Comparison of ENCODE assay signal across 8 cellular contexts in genomic region chr11:2885676-2886081, GRCh38. TPM values are rescaled to one million over a fixed set of nuclear protein-coding genes. Genes with fewer than 3 reads are reported as not detected.
DNase-seq lines count a peak whose midpoint lies in the region; ATAC-seq and TF ChIP-seq lines count a peak whose summit lies in the region.

CDKN1C (minus strand) TSS chr11:2885775; CDS start chr11:2885456, 319 bp downstream.

- H4K20me1 ChIP-seq in PC-3 (ENCODE audit: low read length) (no peaks in the 10 kb centered on the region), fibroblast of lung (ENCODE audit: control insufficient read depth, extremely low read depth, insufficient read depth, low read length) (no peaks in the 10 kb centered on the region)

- TF ChIP-seq CTCF in CD14-positive monocyte (IDR thresholded peaks at IDR 0.05) (no peak), HL-60 (IDR thresholded peaks at IDR 0.05; ENCODE audit: insufficient read depth, low read length) (no peak), PC-3 (conservative IDR thresholded peaks at IDR 0.05; ENCODE audit: low read depth, low read length) (no peak), fibroblast of lung (conservative IDR thresholded peaks at IDR 0.05 in 1 of 2, IDR thresholded peaks at IDR 0.05 in 1 of 2; ENCODE audit: low read depth in 1 of 2, low read length in 2 of 2) (no peak)

- ATAC-seq in GM19467 (IDR thresholded peaks at IDR 0.05; ENCODE audit: unreplicated experiment) (peak; percentile 68), PC-3 (peak; percentile 59)
- ATAC-seq in naive thymus-derived CD8-positive, alpha-beta T cell = peak; percentile 86 to 91
- peak; percentile 79 to 89 for ATAC-seq in stimulated activated naive B cell treated with anti-CD40 and anti-IgM and Interleukin-4, amounts not matched to agents 10 μg/mL and 1 μg/mL and 100 μg/mL, for 72 hours (replicated peaks)

- H3K4me2 ChIP-seq in PC-3 (ENCODE audit: low read length) = peak within 1 kb of the TSS; percentile 100
- H3K4me2 ChIP-seq in fibroblast of lung (ENCODE audit: extremely low read depth, insufficient read depth, low read length) = peak within 1 kb of the TSS; percentile 59

- H3K27ac ChIP-seq in HL-60 (replicated peaks) (no peak within 1 kb of the TSS), PC-3 (ENCODE audit: low read length) (no peak within 1 kb of the TSS), fibroblast of lung (ENCODE audit: insufficient read depth, low read length) (no peak within 1 kb of the TSS)

- H3K4me3 ChIP-seq in HL-60 (replicated peaks; ENCODE audit: insufficient read depth, low read length) (peak within 1 kb of the TSS; percentile 58), PC-3 (ENCODE audit: low read length) (peak within 1 kb of the TSS; percentile 82), fibroblast of lung (replicated peaks in 1 of 4; ENCODE audit: control extremely low read depth in 1 of 4, insufficient read depth in 1 of 4, low read depth in 3 of 4, low read length in 4 of 4) (peak within 1 kb of the TSS; percentile 50 to 77 (median 63))

- intact Hi-C loops in CD14-positive monocyte (cut with micrococcal nuclease) = loop anchor here in 1 of 2 donors (2.0 to 10.0 kb wide), 3 partner anchors 191 to 581 kb away; partner anchors contain the start of genes C11orf21, KCNQ1OT1 and TSPAN32
- intact Hi-C loops in PC-3 (cut with micrococcal nuclease) = loop anchor here (2.0 to 10.0 kb wide), 2 partner anchors 185 to 461 kb away; no protein-coding TSS in a partner anchor

- CTCF ChIA-PET in PC-3 (lab: Charles Lee) = no interaction called here

- no peaks in the 10 kb centered on the region for H3K79me2 ChIP-seq in PC-3 (ENCODE audit: low read length)
- H3K79me2 ChIP-seq in fibroblast of lung (ENCODE audit: control insufficient read depth, insufficient read depth, low read length) = no peaks in the 10 kb centered on the region

- no TSS peak for BruUV-seq in PC-3 (replicated peaks; lab: Mats Ljungman, UMichigan)

- peaks cover 0 to 10% (median 2%) of the 10 kb centered on the region in 7 donors for H3K9me3 Mint-ChIP-seq in CD14-positive monocyte
- no peaks in the 10 kb centered on the region for H3K9me3 Mint-ChIP-seq in naive thymus-derived CD8-positive, alpha-beta T cell
- no peaks in the 10 kb centered on the region for H3K9me3 Mint-ChIP-seq in stimulated activated naive B cell treated with anti-CD40 and anti-IgM and Interleukin-4, amounts not matched to agents 10 μg/mL and 1 μg/mL and 100 μg/mL, for 72 hours

- H3K27me3 ChIP-seq in HL-60 (ENCODE audit: insufficient read depth, poor library complexity, severe bottlenecking) (peaks cover 29% of the 10 kb centered on the region), PC-3 (ENCODE audit: low read length) (no peaks in the 10 kb centered on the region), fibroblast of lung (ENCODE audit: control insufficient read depth, insufficient read depth, low read length) (peaks cover 3% of the 10 kb centered on the region)

- no peaks in the 10 kb centered on the region for H3K9me2 ChIP-seq in PC-3 (replicated peaks; ENCODE audit: low read length)

- H3K36me3 ChIP-seq in PC-3 (ENCODE audit: low read depth, low read length) (no peaks in the 10 kb centered on the region), fibroblast of lung (ENCODE audit: control insufficient read depth, insufficient read depth, low read length) (no peaks in the 10 kb centered on the region)

- H3F3A ChIP-seq in PC-3 (ENCODE audit: low read length, unreplicated experiment) = no peaks in the 10 kb centered on the region

- H2AFZ ChIP-seq in PC-3 (ENCODE audit: low read length) (peak within 1 kb of the TSS; percentile 94), fibroblast of lung (ENCODE audit: low read length) (peak within 1 kb of the TSS; percentile 30)

- H3K27me3 Mint-ChIP-seq in CD14-positive monocyte (ENCODE audit: low read depth in 3 of 3) = peaks cover 37 to 66% (median 43%) of the 10 kb centered on the region in 3 donors
- peaks cover 0 to 2% (median 0%) of the 10 kb centered on the region in 5 donors for H3K27me3 Mint-ChIP-seq in naive thymus-derived CD8-positive, alpha-beta T cell
- peaks cover 16 to 27% of the 10 kb centered on the region in 2 donors for H3K27me3 Mint-ChIP-seq in stimulated activated naive B cell treated with anti-CD40 and anti-IgM and Interleukin-4, amounts not matched to agents 10 μg/mL and 1 μg/mL and 100 μg/mL, for 72 hours

- H3K9me3 ChIP-seq in PC-3 (ENCODE audit: low read length) (no peaks in the 10 kb centered on the region), fibroblast of lung (ENCODE audit: control insufficient read depth, insufficient read depth, low read depth, low read length) (no peaks in the 10 kb centered on the region)

- peak within 1 kb of the TSS; percentile 92 to 97 for H3K4me3 Mint-ChIP-seq in CD14-positive monocyte
- H3K4me3 Mint-ChIP-seq in naive thymus-derived CD8-positive, alpha-beta T cell = peak within 1 kb of the TSS; percentile 82 to 94 (median 90)
- peak within 1 kb of the TSS; percentile 83 to 90 for H3K4me3 Mint-ChIP-seq in stimulated activated naive B cell treated with anti-CD40 and anti-IgM and Interleukin-4, amounts not matched to agents 10 μg/mL and 1 μg/mL and 100 μg/mL, for 72 hours

- peak; percentile 66 for DNase-seq in CD14-positive monocyte (ENCODE audit: low spot score)
- peak in 1 of 2 experiments; percentile 59 for DNase-seq in HL-60 (ENCODE audit: low read depth in 1 of 2, low spot score in 1 of 2)
- peak; percentile 75 for DNase-seq in PC-3
- DNase-seq in activated T-helper 1 cell treated with anti-CD3 and anti-CD28 coated beads, Interleukin-2, amount 50 U/mL, for 16 hours (ENCODE audit: low read depth in 1 of 2, low spot score in 1 of 2) = peak; percentile 53 to 79
- DNase-seq in fibroblast of lung (ENCODE audit: low read depth in 2 of 2) = peak; percentile 74 to 89
- DNase-seq in naive thymus-derived CD8-positive, alpha-beta T cell = peak; percentile 71 to 91 (median 84)
- peak; percentile 59 for DNase-seq in stimulated activated naive B cell treated with anti-CD40 and anti-IgM and Interleukin-4, amounts not matched to agents 10 μg/mL and 1 μg/mL and 100 μg/mL, for 72 hours

- H3K4me1 Mint-ChIP-seq in CD14-positive monocyte = peaks cover 16% of the 10 kb centered on the region
- peaks cover 15 to 26% (median 20%) of the 10 kb centered on the region in 4 donors for H3K4me1 Mint-ChIP-seq in naive thymus-derived CD8-positive, alpha-beta T cell
- peaks cover 6 to 26% of the 10 kb centered on the region in 2 donors for H3K4me1 Mint-ChIP-seq in stimulated activated naive B cell treated with anti-CD40 and anti-IgM and Interleukin-4, amounts not matched to agents 10 μg/mL and 1 μg/mL and 100 μg/mL, for 72 hours

- H3K9ac ChIP-seq in PC-3 (ENCODE audit: low read length) (peak within 1 kb of the TSS; percentile 30; the same call in 1 of the 2 replicates), fibroblast of lung (ENCODE audit: insufficient read depth, low read length) (peak within 1 kb of the TSS; percentile 16)

- peaks cover 0 to 11% of the 10 kb centered on the region in 2 donors for H3K36me3 Mint-ChIP-seq in CD14-positive monocyte
- H3K36me3 Mint-ChIP-seq in naive thymus-derived CD8-positive, alpha-beta T cell = no peaks in the 10 kb centered on the region
- no peaks in the 10 kb centered on the region for H3K36me3 Mint-ChIP-seq in stimulated activated naive B cell treated with anti-CD40 and anti-IgM and Interleukin-4, amounts not matched to agents 10 μg/mL and 1 μg/mL and 100 μg/mL, for 72 hours

- POLR2A ChIA-PET in PC-3 (lab: Charles Lee; ENCODE audit: unreplicated experiment) = no interaction called here
- POLR2A ChIA-PET in naive thymus-derived CD8-positive, alpha-beta T cell (lab: Charles Lee) = interaction anchor here (0.6 to 4.4 kb wide), 5 partner anchors 12 to 1114 kb away, joined by 3 to 57 read pairs (median 4); partner anchors contain the start of genes C11orf21 and TSPAN32

- peak within 1 kb of the TSS in 5 of 7 donors; percentile 24 to 82 (median 79) for H3K27ac Mint-ChIP-seq in CD14-positive monocyte
- H3K27ac Mint-ChIP-seq in naive thymus-derived CD8-positive, alpha-beta T cell = peak within 1 kb of the TSS in 9 of 10 donors; percentile 30 to 92 (median 74)
- peak within 1 kb of the TSS; percentile 70 for H3K27ac Mint-ChIP-seq in stimulated activated naive B cell treated with anti-CD40 and anti-IgM and Interleukin-4, amounts not matched to agents 10 μg/mL and 1 μg/mL and 100 μg/mL, for 72 hours

- H3K4me1 ChIP-seq in PC-3 (ENCODE audit: insufficient read depth, low read length) (peaks cover 11% of the 10 kb centered on the region), fibroblast of lung (ENCODE audit: control insufficient read depth, extremely low read depth, insufficient read depth, low read length) (no peaks in the 10 kb centered on the region)

RNA-seq across cellular contexts. Expression of gene CDKN1C, which starts in this region (rescaled TPM):
- polyA plus RNA-seq in CD14-positive monocyte (1 to 10 TPM; 3.2 to 4.7 TPM), fibroblast of lung (5.2 and 8.6 TPM in 2 replicates)
- total RNA-seq in PC-3 (2014; rRNA removed) (12.0 and 12.9 TPM in 2 replicates), fibroblast of lung (31.1 and 31.5 TPM in 2 replicates)
- polyA plus RNA-seq in fibroblast of lung (2012) = 9.0 and 12.6 TPM in 2 replicates
- 1.1 and 2.5 TPM in 2 replicates for polyA minus RNA-seq in fibroblast of lung (ENCODE audit: low replicate concordance)
- total RNA-seq in naive thymus-derived CD8-positive, alpha-beta T cell = 1 to 10 TPM; 3.6 to 4.4 TPM
- polyA plus RNA-seq in naive thymus-derived CD8-positive, alpha-beta T cell = under 1 TPM in 2 of 3 donors, not detected in 1; 0.27 to 0.34 TPM
